Comparison of ENCODE assay signal across 28 cellular contexts in the genomic region with DNA sequence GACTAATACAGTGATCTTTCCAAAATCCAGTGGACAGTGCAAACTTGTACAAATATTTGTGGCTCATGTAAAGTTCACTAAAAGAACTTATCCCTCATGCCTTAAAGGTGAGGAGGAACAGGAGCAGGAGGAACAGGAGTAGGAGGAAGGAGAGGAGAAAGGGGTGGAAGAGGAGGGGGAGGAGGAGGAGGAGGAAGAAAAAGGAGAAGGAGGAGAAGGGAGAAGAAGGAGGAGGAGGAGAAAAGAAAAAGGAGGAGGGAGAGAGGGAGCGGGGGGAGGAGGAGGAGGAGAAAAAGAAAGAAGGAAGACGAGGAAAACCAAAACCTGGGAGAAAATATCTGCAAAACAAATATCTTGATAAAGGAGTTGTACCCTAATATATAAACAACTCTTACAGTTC.
"Had no signal": no experiment of that assay in that cellular context is flagged by ENCODE, and none has a peak within 500 bp of the region (broad histone marks: within the 10 kb centered on the region; RNA-seq: fewer than 3 reads in every experiment).

No MANE protein-coding gene starts in this region.

- H3K36me3 ChIP-seq: colonic mucosa, esophagus squamous epithelium, heart right ventricle, left ventricle myocardium inferior, lower lobe of right lung, stomach, thyroid gland, vagina had no signal

- H3K4me3 ChIP-seq: colonic mucosa, esophagus squamous epithelium, heart right ventricle, left ventricle myocardium inferior, lower lobe of right lung, smooth muscle cell, stomach, thyroid gland, vagina had no signal

- H3K36me3 Mint-ChIP-seq: natural killer cell had no signal

- H3K9me3 Mint-ChIP-seq: memory B cell, natural killer cell had no signal

- H3K27ac Mint-ChIP-seq: memory B cell, natural killer cell had no signal

- H3K27me3 ChIP-seq: colonic mucosa, esophagus squamous epithelium, stomach, thyroid gland, vagina had no signal

- ATAC-seq: heart right ventricle, left colon, lower lobe of right lung, natural killer cell, sciatic nerve had no signal

- H3K9me3 ChIP-seq: colonic mucosa, esophagus squamous epithelium, heart right ventricle, left ventricle myocardium inferior, lower lobe of right lung, stomach, thyroid gland, vagina had no signal

- H3K4me2 ChIP-seq: smooth muscle cell had no signal

- H3K4me3 Mint-ChIP-seq: memory B cell, natural killer cell had no signal

- DNase-seq: colonic mucosa; dermis blood vessel endothelial cell; effector memory CD4-positive, alpha-beta T cell; erythroblast; esophagus squamous epithelium; foreskin melanocyte; glutamatergic neuron; heart right ventricle; hippocampal formation; islet precursor cell; kidney glomerular epithelial cell; left colon; left ventricle myocardium inferior; lower lobe of right lung; natural killer cell; nucleus accumbens; stimulated activated CD4-positive, alpha-beta T cell treated with anti-CD3 and anti-CD28 coated beads, Interleukin-12 subunit alpha, Interleukin-12 subunit beta, amount 100 ng/mL, for 4 hours; stimulated activated CD4-positive, alpha-beta T cell treated with anti-CD3 and anti-CD28 coated beads, Interleukin-1b, Interleukin-23, amount 100 ng/mL, for 48 hours; stimulated activated CD4-positive, alpha-beta T cell treated with anti-CD3 and anti-CD28 coated beads, Interleukin-4, amount 100 ng/mL, for 1 hour; stimulated activated CD8-positive, alpha-beta memory T cell treated with anti-CD3 and anti-CD28 coated beads, Interleukin-4, amount 100 ng/mL, for 48 hours; stimulated activated naive CD4-positive, alpha-beta T cell treated with Interleukin-2 at 50 U/mL for 16 hours; stomach; thyroid gland; trophoblast cell had no signal

- H3K27ac ChIP-seq: colonic mucosa, esophagus squamous epithelium, heart right ventricle, left ventricle myocardium inferior, lower lobe of right lung, stomach, thyroid gland, vagina had no signal
